In genomic region chr14:104576607-104577332, GRCh38 we compare ENCODE assay signal across 19 cellular contexts. TPM values are rescaled to one million over a fixed set of nuclear protein-coding genes. Genes with fewer than 3 reads are reported as not detected.
DNase-seq lines count a peak whose midpoint lies in the region; ATAC-seq, FAIRE-seq and TF ChIP-seq lines count a peak whose summit lies in the region.
"Had no signal": no experiment of that assay in that cellular context is flagged by ENCODE, and none has a peak within 500 bp of the region (broad histone marks: within the 10 kb centered on the region; RNA-seq: fewer than 3 reads in every experiment).

No MANE protein-coding gene starts in this region.

- no peak overlapping the region for H3K4me3 ChIP-seq in A549
- H3K4me3 ChIP-seq in choroid plexus epithelial cell (ENCODE audit: low read depth, low read length): no peak overlapping the region
- H3K4me3 ChIP-seq in liver (ENCODE audit: low read depth in 1 of 3, low read length in 3 of 3): no peak overlapping the region
- H3K4me3 ChIP-seq: body of pancreas, dorsolateral prefrontal cortex had no signal

- TF ChIP-seq RAD21 in A549 (conservative IDR thresholded peaks at IDR 0.05 in 1 of 2, IDR thresholded peaks at IDR 0.05 in 1 of 2) (no peak), liver (IDR thresholded peaks at IDR 0.05) (no peak)

- WGBS in A549 (ENCODE audit: missing lambda C conversion rate): 43% methylated on average over 16 of the region's 18 CpGs
- 40% methylated on average over 18 of the region's 18 CpGs for WGBS in liver

- H3K27me3 ChIP-seq in liver (ENCODE audit: control insufficient read depth in 4 of 4, insufficient read depth in 4 of 4, low read length in 3 of 4): no peaks in the 10 kb centered on the region
- H3K27me3 ChIP-seq: body of pancreas had no signal

- no peak for FAIRE-seq in A549 (lab: Jason Lieb, UNC)

- no peak for TF ChIP-seq CTCF in A549 (IDR thresholded peaks at IDR 0.05)
- TF ChIP-seq CTCF in choroid plexus epithelial cell (conservative IDR thresholded peaks at IDR 0.05; ENCODE audit: low read depth, low read length): peak; percentile 10
- no peak for TF ChIP-seq CTCF in liver (IDR thresholded peaks at IDR 0.05; ENCODE audit: low read depth, low read length, missing input control)
- TF ChIP-seq CTCF in GM20000 (IDR thresholded peaks at IDR 0.05; ENCODE audit: extremely low read depth, missing control alignments): no peak

- no peak for TF ChIP-seq EP300 in A549 (IDR thresholded peaks at IDR 0.05)

- H3K4me2 ChIP-seq in A549: peak overlapping the region; percentile 8; the same call in 1 of the 3 replicates

- H3K9me3 ChIP-seq in A549: no peaks in the 10 kb centered on the region
- H3K9me3 ChIP-seq in liver (ENCODE audit: control insufficient read depth in 4 of 4, low read length in 3 of 4): no peaks in the 10 kb centered on the region
- H3K9me3 ChIP-seq: body of pancreas had no signal

- no peak for TF ChIP-seq POLR2A in A549 (IDR thresholded peaks at IDR 0.05; ENCODE audit: low read length)

- H3K27ac ChIP-seq in A549: peak overlapping the region in 1 of 2 experiments; percentile 13; a peak in 1 of 6 replicates
- peak overlapping the region; percentile 31 to 42 for H3K27ac ChIP-seq in liver (ENCODE audit: low read depth in 1 of 2, low read length in 2 of 2)
- H3K27ac ChIP-seq: body of pancreas, dorsolateral prefrontal cortex had no signal

- CTCF ChIA-PET in A549 (lab: Yijun Ruan, JAX): interaction anchor here (0.8 to 8.7 kb wide), 9 partner anchors 8 to 499 kb away, joined by 3 to 71 read pairs (median 3); no protein-coding TSS in a partner anchor

- POLR2A ChIA-PET in A549 (lab: Yijun Ruan, JAX): no interaction called here

- H3K4me1 ChIP-seq in A549: peaks cover 4% of the 10 kb centered on the region; the same call in 1 of the 3 replicates
- peaks cover 9 to 53% (median 48%) of the 10 kb centered on the region in 4 donors for H3K4me1 ChIP-seq in liver (ENCODE audit: control insufficient read depth in 4 of 4, insufficient read depth in 4 of 4, low read length in 3 of 4)

- DNase-seq in A549 (ENCODE audit: low read depth in 1 of 2, low spot score in 1 of 2): peak in 1 of 2 experiments; percentile 39
- DNase-seq in HT-29 (ENCODE audit: low spot score): peak; percentile 41
- DNase-seq in choroid plexus epithelial cell (ENCODE audit: low read depth): no peak
- no peak for DNase-seq in GM20000 (ENCODE audit: low spot score)
- DNase-seq in OCI-M2 (lab: John Stamatoyannopoulos, UW; ENCODE audit: unreplicated experiment): no peak
- DNase-seq in T1000 (lab: John Stamatoyannopoulos, UW): no peak
- DNase-seq in NCI-H446 treated with DMSO at 0.1 percent for 48 hours (lab: John Stamatoyannopoulos, UW): no peak
- DNase-seq: ACHN; activated CD4-positive, alpha-beta T cell treated with anti-CD3 and anti-CD28 coated beads, Interleukin-2, amount 10 ng/mL, durations not matched to agents 7 days and 5 days; activated naive CD4-positive, alpha-beta T cell treated with anti-CD3 and anti-CD28 coated beads, Interleukin-2, amount 50 U/mL, for 16 hours; CD8-positive, alpha-beta memory T cell; dorsolateral prefrontal cortex; H9; left ventricle myocardium superior; naive thymus-derived CD4-positive, alpha-beta T cell; NCI-H146 had no signal

- no peaks in the 10 kb centered on the region for H3K36me3 ChIP-seq in liver (ENCODE audit: control insufficient read depth in 4 of 4, insufficient read depth in 3 of 4, low read depth in 1 of 4, low read length in 3 of 4)

- H3K9ac ChIP-seq in liver (ENCODE audit: low read depth in 1 of 2, low read length in 2 of 2): no peak overlapping the region

- peak; percentile 49 to 85 for ATAC-seq in A549
- ATAC-seq: body of pancreas; left ventricle myocardium superior; naive thymus-derived CD4-positive, alpha-beta T cell had no signal

TF ChIP-seq in A549, 52 proteins besides CTCF, POLR2A, EP300 and RAD21 (continues in another document):
- TF ChIP-seq RCOR1 (IDR thresholded peaks at IDR 0.05; ENCODE audit: low read depth, low read length): no peak
- no peak for TF ChIP-seq USF2 (IDR thresholded peaks at IDR 0.05)
- no peak for TF ChIP-seq E2F6 (IDR thresholded peaks at IDR 0.05; ENCODE audit: borderline replicate concordance, low read depth)
- TF ChIP-seq MAX (IDR thresholded peaks at IDR 0.05): no peak
- no peak for TF ChIP-seq ZC3H11A (IDR thresholded peaks at IDR 0.05)
- TF ChIP-seq CEBPB (IDR thresholded peaks at IDR 0.05): no peak
- no peak for TF ChIP-seq SMC3 (IDR thresholded peaks at IDR 0.05)
- no peak for TF ChIP-seq CBX2 (IDR thresholded peaks at IDR 0.05; ENCODE audit: borderline replicate concordance, low read depth)
- no peak for TF ChIP-seq HES2 (IDR thresholded peaks at IDR 0.05)
- TF ChIP-seq CHD2 (IDR thresholded peaks at IDR 0.05; ENCODE audit: low read length, partially characterized antibody): no peak
- no peak for TF ChIP-seq HEYL (CRISPR knock-in tag; IDR thresholded peaks at IDR 0.05)

TF ChIP-seq in liver, 16 proteins besides CTCF, POLR2A, EP300 and RAD21:
- peak; percentile 15 to 27 for TF ChIP-seq HNF4A (conservative IDR thresholded peaks at IDR 0.05)
- no peak for TF ChIP-seq GABPA (IDR thresholded peaks at IDR 0.05 in 1 of 2, conservative IDR thresholded peaks at IDR 0.05 in 1 of 2)
- TF ChIP-seq FOXA2 (IDR thresholded peaks at IDR 0.05): no peak
- no peak for TF ChIP-seq ATF3 (IDR thresholded peaks at IDR 0.05)
- TF ChIP-seq SP1 (IDR thresholded peaks at IDR 0.05): peak; percentile 19
- TF ChIP-seq FOXA1 (IDR thresholded peaks at IDR 0.05): no peak
- TF ChIP-seq HNF4G (IDR thresholded peaks at IDR 0.05): no peak
- peak in 1 of 2 donors; percentile 12 for TF ChIP-seq RXRA (IDR thresholded peaks at IDR 0.05)

RNA-seq across cellular contexts. Expression of gene C14orf180, which starts 2.8 kb away (rescaled TPM):
- not detected in 2 replicates for polyA plus RNA-seq in A549 (2011; rRNA removed)
- not detected in 2 replicates for polyA plus RNA-seq in A549 (2012; cell fraction: cytosol; rRNA removed)
- polyA plus RNA-seq in A549 (2012; cell fraction: nucleus; rRNA removed): not detected in 2 replicates
- polyA plus RNA-seq in A549 (2017; fragmentation: RNase III; extraction: RNeasy Plus Mini Kit Qiagen cat#74134 plus additional on column Dnase treatment): not detected in 3 replicates
- not detected in 2 replicates for polyA minus RNA-seq in A549 (2011; rRNA and poly(A)+ RNA removed)
- 0.38 and 1.5 TPM in 2 replicates for total RNA-seq in HT-29 (2014; rRNA removed; shearing (Covaris generic))
- 1 to 10 TPM in 1 of 2 donors, under 1 TPM in 1; 0.09 to 2.8 TPM for total RNA-seq in liver
- polyA plus RNA-seq in liver: 1 to 10 TPM; 3.0 to 4.0 TPM
- total RNA-seq: activated CD4-positive, alpha-beta T cell treated with anti-CD3 and anti-CD28 coated beads, Interleukin-2, amount 10 ng/mL, durations not matched to agents 7 days and 5 days; CD8-positive, alpha-beta memory T cell; H9; naive thymus-derived CD4-positive, alpha-beta T cell; pulmonary artery endothelial cell had no signal
- polyA plus RNA-seq: CD8-positive, alpha-beta memory T cell; naive thymus-derived CD4-positive, alpha-beta T cell had no signal

RNA-seq across cellular contexts. Expression of gene TMEM179, which starts 27.8 kb away (rescaled TPM):
- 0.20 TPM in 1 of 2 replicates, not detected in the other for polyA plus RNA-seq in A549 (2011; rRNA removed)
- polyA plus RNA-seq in A549 (2012; cell fraction: cytosol; rRNA removed): 0.28 and 0.74 TPM in 2 replicates
- 0.49 and 1.2 TPM in 2 replicates for polyA plus RNA-seq in A549 (2012; cell fraction: nucleus; rRNA removed)
- polyA plus RNA-seq in A549 (2017; fragmentation: RNase III; extraction: RNeasy Plus Mini Kit Qiagen cat#74134 plus additional on column Dnase treatment): 0.50 to 0.79 TPM (median 0.63 TPM) in 3 replicates
- 0.54 TPM in 1 of 2 replicates, not detected in the other for polyA minus RNA-seq in A549 (2011; rRNA and poly(A)+ RNA removed)
- total RNA-seq in HT-29 (2014; rRNA removed; shearing (Covaris generic)): not detected in 2 replicates
- under 1 TPM in 1 of 2 donors, not detected in 1; 0.37 TPM for total RNA-seq in liver
- under 1 TPM in 1 of 2 donors, not detected in 1; 0.12 TPM for polyA plus RNA-seq in liver
- total RNA-seq: activated CD4-positive, alpha-beta T cell treated with anti-CD3 and anti-CD28 coated beads, Interleukin-2, amount 10 ng/mL, durations not matched to agents 7 days and 5 days; left ventricle myocardium superior had no signal
- polyA plus RNA-seq: CD8-positive, alpha-beta memory T cell; naive thymus-derived CD4-positive, alpha-beta T cell had no signal
